ENCODE assay signal across 9 cellular contexts in the genomic region with DNA sequence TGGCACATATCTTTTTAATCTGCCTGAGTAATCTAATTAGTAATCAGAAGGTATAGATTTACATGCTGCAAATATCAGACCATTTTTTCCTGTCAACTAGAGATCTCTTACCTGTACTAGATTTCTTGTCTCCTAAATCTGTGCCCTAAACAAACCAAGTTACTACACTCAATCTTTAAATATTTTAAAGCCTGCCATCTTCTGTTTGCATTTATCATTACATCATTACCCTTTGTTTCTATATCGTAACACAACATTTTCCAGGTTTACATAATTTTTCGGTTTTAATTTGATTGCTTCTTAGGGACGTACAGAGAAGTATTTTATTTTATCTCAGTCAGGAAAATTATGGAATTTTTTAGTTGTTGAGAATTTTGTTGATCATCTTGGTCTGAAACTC. TPM values are rescaled to one million over a fixed set of nuclear protein-coding genes. Genes with fewer than 3 reads are reported as not detected.
DNase-seq lines count a peak whose midpoint lies in the region; ATAC-seq and TF ChIP-seq lines count a peak whose summit lies in the region.
"Had no signal": no experiment of that assay in that cellular context is flagged by ENCODE, and none has a peak within 500 bp of the region (broad histone marks: within the 10 kb centered on the region; RNA-seq: fewer than 3 reads in every experiment).

No MANE protein-coding gene starts in this region.

- H3K9ac ChIP-seq in H9 (ENCODE audit: extremely low read depth, insufficient read length, low read length): no peak overlapping the region

- peak; percentile 45 for TF ChIP-seq CTCF in CD4-positive, alpha-beta T cell (IDR thresholded peaks at IDR 0.05)
- TF ChIP-seq CTCF in H9 (conservative IDR thresholded peaks at IDR 0.05) (peak; percentile 38; the same call in 1 of the 3 replicates), fibroblast of the aortic adventitia (IDR thresholded peaks at IDR 0.05; ENCODE audit: insufficient read depth, low read length) (no peak), vagina (IDR thresholded peaks at IDR 0.05) (no peak)

- no peaks in the 10 kb centered on the region for H3K4me1 Mint-ChIP-seq in CD4-positive, alpha-beta T cell (ENCODE audit: low read depth)
- no peaks in the 10 kb centered on the region for H3K4me1 Mint-ChIP-seq in H9

- peak; percentile 51 for ATAC-seq in CD4-positive, alpha-beta T cell (ENCODE audit: poor library complexity)

- no peaks in the 10 kb centered on the region for H3K36me3 Mint-ChIP-seq in CD4-positive, alpha-beta T cell (ENCODE audit: low read depth)
- H3K36me3 Mint-ChIP-seq in H9 (ENCODE audit: insufficient read depth in 1 of 3, low read depth in 3 of 3): no peaks in the 10 kb centered on the region

- H2BK20ac ChIP-seq in H9 (ENCODE audit: low read depth, low read length, poor library complexity, severe bottlenecking): no peak overlapping the region

- no peak overlapping the region for H2BK120ac ChIP-seq in H9 (ENCODE audit: low read depth, low read length, poor library complexity, severe bottlenecking)

- H3K27ac Mint-ChIP-seq in CD4-positive, alpha-beta T cell: no peak overlapping the region
- H3K27ac Mint-ChIP-seq in H9: no peak overlapping the region

- no peak overlapping the region for H3K4me2 ChIP-seq in H9 (ENCODE audit: insufficient read depth, insufficient read length, low read length)

- no peaks in the 10 kb centered on the region for H3K4me1 ChIP-seq in H9 (ENCODE audit: insufficient read depth, low read length)
- no peaks in the 10 kb centered on the region for H3K4me1 ChIP-seq in vagina

- WGBS in H9 (ENCODE audit: extremely low coverage, insufficient read length, low lambda C conversion rate): no CpG with 5 or more reads among the region's 3 CpGs

- no peak overlapping the region for H2BK12ac ChIP-seq in H9 (ENCODE audit: insufficient read length, low read depth, low read length)

- TF ChIP-seq POLR2A in vagina (IDR thresholded peaks at IDR 0.05): no peak

- no peak overlapping the region for H3K4me3 Mint-ChIP-seq in CD4-positive, alpha-beta T cell
- H3K4me3 Mint-ChIP-seq in H9: no peak overlapping the region

- no peaks in the 10 kb centered on the region for H3K27me3 Mint-ChIP-seq in CD4-positive, alpha-beta T cell
- H3K27me3 Mint-ChIP-seq in H9 (ENCODE audit: low read depth): no peaks in the 10 kb centered on the region

- no peak overlapping the region for H4K91ac ChIP-seq in H9 (ENCODE audit: insufficient read length, low read depth, low read length)

- H4K20me1 ChIP-seq in H9 (ENCODE audit: control insufficient read depth, insufficient read depth, insufficient read length): no peaks in the 10 kb centered on the region

- H4K5ac ChIP-seq in H9 (ENCODE audit: insufficient read length, low read depth, low read length): no peak overlapping the region

- no peak overlapping the region for H2BK5ac ChIP-seq in H9 (ENCODE audit: insufficient read length, low read length)

- H3K23me2 ChIP-seq in H9 (ENCODE audit: insufficient read length, low read depth, low read length, poor library complexity, severe bottlenecking): no peaks in the 10 kb centered on the region

- H3K18ac ChIP-seq in H9 (ENCODE audit: insufficient read length, low read depth, low read length): no peak overlapping the region

- no peak overlapping the region for H3K56ac ChIP-seq in H9 (ENCODE audit: insufficient read length, low read depth, low read length)

- no peak overlapping the region for H3K4ac ChIP-seq in H9 (ENCODE audit: low read depth, low read length)

- no peak overlapping the region for H3K27ac ChIP-seq in CD4-positive, alpha-beta T cell (ENCODE audit: low read depth, low read length)
- H3K27ac ChIP-seq in H9 (ENCODE audit: insufficient read length, low read depth, low read length): no peak overlapping the region
- H3K27ac ChIP-seq in vagina: no peak overlapping the region

- DNase-seq in CD4-positive, alpha-beta T cell: no peak
- DNase-seq in H9 (no peak), RKO (ENCODE audit: low spot score) (peak; percentile 38), fibroblast of the aortic adventitia (ENCODE audit: low read depth) (peak; percentile 11), vagina (ENCODE audit: extremely low spot score in 2 of 2) (no peak), NCI-H2029 treated with DMSO at 0.1 percent for 48 hours (lab: John Stamatoyannopoulos, UW) (no peak), AG08396 (ENCODE audit: low spot score) (no peak)
- DNase-seq in activated CD4-positive, alpha-beta T cell treated with anti-CD3 and anti-CD28 coated beads for 48 hours: no peak

- H3K36me3 ChIP-seq in vagina: no peaks in the 10 kb centered on the region

- no peaks in the 10 kb centered on the region for H3K9me3 ChIP-seq in CD4-positive, alpha-beta T cell (ENCODE audit: control insufficient read depth, low read length)
- no peaks in the 10 kb centered on the region for H3K9me3 ChIP-seq in H9 (ENCODE audit: control insufficient read depth, low read depth, low read length)
- H3K9me3 ChIP-seq in vagina: no peaks in the 10 kb centered on the region

- no peak overlapping the region for H3K4me3 ChIP-seq in fibroblast of the aortic adventitia (ENCODE audit: low read depth, low read length)
- no peak overlapping the region for H3K4me3 ChIP-seq in vagina

- no peak overlapping the region for H4K8ac ChIP-seq in H9 (replicated peaks; ENCODE audit: insufficient read length, low read depth, low read length)

- H3K9me3 Mint-ChIP-seq in CD4-positive, alpha-beta T cell: no peaks in the 10 kb centered on the region
- no peaks in the 10 kb centered on the region for H3K9me3 Mint-ChIP-seq in H9

- POLR2A ChIA-PET in CD4-positive, alpha-beta T cell (lab: Charles Lee): no interaction called here

- H3T11ph ChIP-seq in H9 (ENCODE audit: low read length): no peak overlapping the region

- H2AFZ ChIP-seq in H9 (ENCODE audit: low read length): no peak overlapping the region

- H3K23ac ChIP-seq in H9 (ENCODE audit: insufficient read length, low read depth, low read length): no peak overlapping the region

- no peaks in the 10 kb centered on the region for H3K79me2 ChIP-seq in H9 (ENCODE audit: insufficient read depth, low read length)

- no peak overlapping the region for H3K14ac ChIP-seq in H9 (ENCODE audit: insufficient read depth, low read length)

- no peaks in the 10 kb centered on the region for H3K27me3 ChIP-seq in CD4-positive, alpha-beta T cell (ENCODE audit: control insufficient read depth, insufficient read depth, low read length)
- no peaks in the 10 kb centered on the region for H3K27me3 ChIP-seq in H9 (ENCODE audit: insufficient read depth, low read length)
- no peaks in the 10 kb centered on the region for H3K27me3 ChIP-seq in vagina

- no peaks in the 10 kb centered on the region for H3K79me1 ChIP-seq in H9 (ENCODE audit: insufficient read depth, low read depth, low read length, poor library complexity, severe bottlenecking)

- H2BK15ac ChIP-seq in H9 (ENCODE audit: low read depth, low read length): no peak overlapping the region

- CTCF ChIA-PET in CD4-positive, alpha-beta T cell (lab: Charles Lee): no interaction called here

- H2AK5ac ChIP-seq in H9 (ENCODE audit: insufficient read length, low read length): no peak overlapping the region

- intact Hi-C loops in CD4-positive, alpha-beta T cell (cut with DNase I, micrococcal nuclease): loop anchor here (1.0 to 2.0 kb wide), 3 partner anchors 69 to 239 kb away; partner anchors contain the start of gene SS18 (in 1 of the 2)
- intact Hi-C loops in vagina (cut with DNase I): no loop called here

RNA-seq across cellular contexts. Expression of gene PSMA8, which starts 25.7 kb away (rescaled TPM):
- total RNA-seq in CD4-positive, alpha-beta T cell: under 1 TPM in 1 of 2 experiments, not detected in 1; 0.27 TPM
- not detected in 2 replicates for total RNA-seq in H9 (2021)
- total RNA-seq in fibroblast of the aortic adventitia (ENCODE audit: low replicate concordance): not detected in 2 replicates
- total RNA-seq in vagina: not detected
- total RNA-seq: omental fat pad had no signal

Comparison
In these comparisons a context has a peak if more than half of its experiments do, and no peak if none do; other contexts are left out.
1. DNase-seq: peak in RKO (single experiment) and fibroblast of the aortic adventitia (single experiment); none in CD4-positive, alpha-beta T cell (0 of 10), H9 (single experiment), vagina (0 of 2), NCI-H2029 treated with DMSO at 0.1 percent for 48 hours (single experiment), activated CD4-positive, alpha-beta T cell treated with anti-CD3 and anti-CD28 coated beads for 48 hours (single experiment) and AG08396 (single experiment).
2. CTCF ChIP-seq: peak in CD4-positive, alpha-beta T cell (single experiment) and H9 (single experiment); none in fibroblast of the aortic adventitia (single experiment) and vagina (0 of 3).